Comparison of ENCODE assay signal across 1 cellular context in the genomic region with DNA sequence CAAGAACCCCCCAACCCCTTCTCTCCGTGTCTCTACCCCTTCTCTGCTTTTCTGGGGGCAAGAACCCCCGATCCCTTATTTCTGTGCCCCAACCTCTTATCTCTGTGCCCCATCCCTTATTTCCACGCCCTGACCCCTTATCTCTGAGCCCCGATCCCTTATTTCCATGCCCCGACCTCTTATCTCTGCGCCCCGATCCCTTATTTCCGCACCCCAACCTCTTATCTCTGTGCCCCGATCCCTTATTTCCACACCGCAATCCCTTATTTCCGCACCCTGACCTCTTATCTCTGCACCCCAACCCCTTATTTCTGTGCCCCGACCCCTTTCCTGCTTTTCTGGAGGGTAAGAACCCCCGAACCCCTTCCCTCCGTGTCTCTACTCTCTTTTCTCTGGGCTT.
TF ChIP-seq lines count a peak whose summit lies in the region.
"Not testable (repeated sequence)": the region's sequence is repeated elsewhere in the genome, so short reads cannot be mapped to it uniquely, and the experiment has no call there.

No MANE protein-coding gene starts in this region.

TF ChIP-seq in K562, 482 proteins besides CTCF, POLR2A, EP300 and RAD21:
- peak; percentile 94 for TF ChIP-seq TAL1 (IDR thresholded peaks at IDR 0.05)
- TF ChIP-seq ETV1 (tag; conservative IDR thresholded peaks at IDR 0.05; ENCODE audit: low read depth), result peak; percentile 58; the same call in 1 of the 2 replicates
- TF ChIP-seq KDM1A (IDR thresholded peaks at IDR 0.05), result 0 out of 4 replicates have a peak, but pooled peaks of 1 of the 2 experiments have one; percentile 10
- peak; percentile 90 for TF ChIP-seq MTA2 (IDR thresholded peaks at IDR 0.05; ENCODE audit: low read depth)
- peak; percentile 92 for TF ChIP-seq PYGO2 (tag; IDR thresholded peaks at IDR 0.05)
- peak; percentile 75 for TF ChIP-seq TCF3 (CRISPR knock-in tag; IDR thresholded peaks at IDR 0.05)
- TF ChIP-seq NCOA1 (IDR thresholded peaks at IDR 0.05; ENCODE audit: low read depth), result peak; percentile 41; the same call in 1 of the 2 replicates
- TF ChIP-seq NR2C1 (IDR thresholded peaks at IDR 0.05), result peak; percentile 73
- TF ChIP-seq NR2C1 (tag; IDR thresholded peaks at IDR 0.05), result peak; percentile 80
- TF ChIP-seq HDAC3 (IDR thresholded peaks at IDR 0.05; ENCODE audit: borderline replicate concordance, partially characterized antibody), result peak; percentile 64
- TF ChIP-seq CBFA2T3 (IDR thresholded peaks at IDR 0.05), result peak; percentile 95
- peak; percentile 91 to 92 for TF ChIP-seq TRIM24 (IDR thresholded peaks at IDR 0.05)
- TF ChIP-seq, protein P1, sequence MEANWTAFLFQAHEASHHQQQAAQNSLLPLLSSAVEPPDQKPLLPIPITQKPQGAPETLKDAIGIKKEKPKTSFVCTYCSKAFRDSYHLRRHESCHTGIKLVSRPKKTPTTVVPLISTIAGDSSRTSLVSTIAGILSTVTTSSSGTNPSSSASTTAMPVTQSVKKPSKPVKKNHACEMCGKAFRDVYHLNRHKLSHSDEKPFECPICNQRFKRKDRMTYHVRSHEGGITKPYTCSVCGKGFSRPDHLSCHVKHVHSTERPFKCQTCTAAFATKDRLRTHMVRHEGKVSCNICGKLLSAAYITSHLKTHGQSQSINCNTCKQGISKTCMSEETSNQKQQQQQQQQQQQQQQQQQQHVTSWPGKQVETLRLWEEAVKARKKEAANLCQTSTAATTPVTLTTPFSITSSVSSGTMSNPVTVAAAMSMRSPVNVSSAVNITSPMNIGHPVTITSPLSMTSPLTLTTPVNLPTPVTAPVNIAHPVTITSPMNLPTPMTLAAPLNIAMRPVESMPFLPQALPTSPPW (CRISPR knock-in tag; IDR thresholded peaks at IDR 0.05), result peak; percentile 39
- TF ChIP-seq TEAD4 (IDR thresholded peaks at IDR 0.05; ENCODE audit: low read length), result peak; percentile 37; the same call in 1 of the 2 replicates
- not testable (repeated sequence) for TF ChIP-seq TEAD4 (CRISPR knock-in tag; IDR thresholded peaks at IDR 0.05; ENCODE audit: borderline replicate concordance); ETV6 (CRISPR knock-in tag; IDR thresholded peaks at IDR 0.05; ENCODE audit: borderline replicate concordance); NR2C2 (CRISPR knock-in tag; IDR thresholded peaks at IDR 0.05); FOXM1 (CRISPR knock-in tag; IDR thresholded peaks at IDR 0.05; ENCODE audit: low read depth)
- TF ChIP-seq, protein P2, sequence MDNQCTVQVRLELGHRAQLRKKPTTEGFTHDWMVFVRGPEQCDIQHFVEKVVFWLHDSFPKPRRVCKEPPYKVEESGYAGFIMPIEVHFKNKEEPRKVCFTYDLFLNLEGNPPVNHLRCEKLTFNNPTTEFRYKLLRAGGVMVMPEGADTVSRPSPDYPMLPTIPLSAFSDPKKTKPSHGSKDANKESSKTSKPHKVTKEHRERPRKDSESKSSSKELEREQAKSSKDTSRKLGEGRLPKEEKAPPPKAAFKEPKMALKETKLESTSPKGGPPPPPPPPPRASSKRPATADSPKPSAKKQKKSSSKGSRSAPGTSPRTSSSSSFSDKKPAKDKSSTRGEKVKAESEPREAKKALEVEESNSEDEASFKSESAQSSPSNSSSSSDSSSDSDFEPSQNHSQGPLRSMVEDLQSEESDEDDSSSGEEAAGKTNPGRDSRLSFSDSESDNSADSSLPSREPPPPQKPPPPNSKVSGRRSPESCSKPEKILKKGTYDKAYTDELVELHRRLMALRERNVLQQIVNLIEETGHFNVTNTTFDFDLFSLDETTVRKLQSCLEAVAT (IDR thresholded peaks at IDR 0.05), result 0 out of 4 replicates have a peak, but pooled peaks of 1 of the 2 experiments have one; percentile 43
- TF ChIP-seq CBFA2T2 (conservative IDR thresholded peaks at IDR 0.05), result peak; percentile 94
- peak; percentile 57; the same call in 1 of the 2 replicates for TF ChIP-seq HEY1 (CRISPR knock-in tag; IDR thresholded peaks at IDR 0.05; ENCODE audit: borderline replicate concordance)
- TF ChIP-seq, protein P3, sequence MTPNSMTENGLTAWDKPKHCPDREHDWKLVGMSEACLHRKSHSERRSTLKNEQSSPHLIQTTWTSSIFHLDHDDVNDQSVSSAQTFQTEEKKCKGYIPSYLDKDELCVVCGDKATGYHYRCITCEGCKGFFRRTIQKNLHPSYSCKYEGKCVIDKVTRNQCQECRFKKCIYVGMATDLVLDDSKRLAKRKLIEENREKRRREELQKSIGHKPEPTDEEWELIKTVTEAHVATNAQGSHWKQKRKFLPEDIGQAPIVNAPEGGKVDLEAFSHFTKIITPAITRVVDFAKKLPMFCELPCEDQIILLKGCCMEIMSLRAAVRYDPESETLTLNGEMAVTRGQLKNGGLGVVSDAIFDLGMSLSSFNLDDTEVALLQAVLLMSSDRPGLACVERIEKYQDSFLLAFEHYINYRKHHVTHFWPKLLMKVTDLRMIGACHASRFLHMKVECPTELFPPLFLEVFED (CRISPR knock-in tag; conservative IDR thresholded peaks at IDR 0.05), result peak; percentile 81; the same call in 1 of the 2 replicates
- peak; percentile 88 for TF ChIP-seq SMARCE1 (IDR thresholded peaks at IDR 0.05)
- peak; percentile 96 for TF ChIP-seq ARID1B (IDR thresholded peaks at IDR 0.05)
- TF ChIP-seq PHB2 (IDR thresholded peaks at IDR 0.05; ENCODE audit: low read depth), result peak; percentile 82
- TF ChIP-seq ETV6 (IDR thresholded peaks at IDR 0.05; ENCODE audit: borderline replicate concordance in 1 of 2, low read depth in 2 of 2, low read length in 1 of 2), result peak; percentile 52 to 95; a peak in 3 of 4 replicates
- TF ChIP-seq, protein P4, sequence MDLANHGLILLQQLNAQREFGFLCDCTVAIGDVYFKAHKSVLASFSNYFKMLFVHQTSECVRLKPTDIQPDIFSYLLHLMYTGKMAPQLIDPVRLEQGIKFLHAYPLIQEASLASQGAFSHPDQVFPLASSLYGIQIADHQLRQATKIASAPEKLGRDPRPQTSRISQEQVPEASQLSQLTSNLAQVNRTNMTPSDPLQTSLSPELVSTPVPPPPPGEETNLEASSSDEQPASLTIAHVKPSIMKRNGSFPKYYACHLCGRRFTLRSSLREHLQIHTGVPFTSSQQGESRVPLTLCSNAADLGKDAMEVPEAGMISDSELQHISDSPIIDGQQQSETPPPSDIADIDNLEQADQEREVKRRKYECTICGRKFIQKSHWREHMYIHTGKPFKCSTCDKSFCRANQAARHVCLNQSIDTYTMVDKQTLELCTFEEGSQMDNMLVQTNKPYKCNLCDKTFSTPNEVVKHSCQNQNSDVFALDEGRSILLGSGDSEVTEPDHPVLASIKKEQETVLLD (IDR thresholded peaks at IDR 0.05), result peak; percentile 74; the same call in 1 of the 2 replicates
- 0 out of 2 replicates have a peak, but pooled peaks have one; percentile 58 for TF ChIP-seq MTA1 (IDR thresholded peaks at IDR 0.05; ENCODE audit: borderline replicate concordance)
- peak; percentile 82 for TF ChIP-seq DPF2 (IDR thresholded peaks at IDR 0.05)
- TF ChIP-seq HDAC2 (IDR thresholded peaks at IDR 0.05), result 0 out of 2 replicates have a peak, but pooled peaks have one; percentile 18
- peak; percentile 90 for TF ChIP-seq OTX1 (CRISPR knock-in tag; IDR thresholded peaks at IDR 0.05)
- peak; percentile 99 for TF ChIP-seq ELF4 (CRISPR knock-in tag; IDR thresholded peaks at IDR 0.05)
- TF ChIP-seq NR2C2 (tag; IDR thresholded peaks at IDR 0.05), result peak; percentile 27; the same call in 1 of the 2 replicates
- peak; percentile 47 for TF ChIP-seq SOX6 (IDR thresholded peaks at IDR 0.05)
- TF ChIP-seq GATAD2A (IDR thresholded peaks at IDR 0.05), result peak; percentile 47; the same call in 1 of the 2 replicates
- TF ChIP-seq SMARCA4 (IDR thresholded peaks at IDR 0.05), result peak; percentile 85
- peak; percentile 66 for TF ChIP-seq KLF16 (IDR thresholded peaks at IDR 0.05)
- TF ChIP-seq MEF2D (tag; conservative IDR thresholded peaks at IDR 0.05; ENCODE audit: low read depth), result 0 out of 2 replicates have a peak, but pooled peaks have one; percentile 30
- peak; percentile 68 for TF ChIP-seq NFIC (IDR thresholded peaks at IDR 0.05)
- peak in 1 of 2 experiments; percentile 71 for TF ChIP-seq NCOA2 (IDR thresholded peaks at IDR 0.05; ENCODE audit: partially characterized antibody in 2 of 2)
- TF ChIP-seq NCOR1 (IDR thresholded peaks at IDR 0.05), result peak; percentile 94
- peak; percentile 70 for TF ChIP-seq FOXM1 (IDR thresholded peaks at IDR 0.05; ENCODE audit: low read depth)
- peak; percentile 77 for TF ChIP-seq CXXC5 (CRISPR knock-in tag; IDR thresholded peaks at IDR 0.05)
- TF ChIP-seq HDAC1 (IDR thresholded peaks at IDR 0.05), result 0 out of 4 replicates have a peak, but pooled peaks of 1 of the 2 experiments have one; percentile 26
- TF ChIP-seq CC2D1A (IDR thresholded peaks at IDR 0.05), result peak; percentile 92
- TF ChIP-seq MAZ (CRISPR knock-in tag; conservative IDR thresholded peaks at IDR 0.05 in 1 of 2, IDR thresholded peaks at IDR 0.05 in 1 of 2), result peak in 1 of 2 experiments; percentile 42; a peak in 1 of 4 replicates
